In the genomic region with DNA sequence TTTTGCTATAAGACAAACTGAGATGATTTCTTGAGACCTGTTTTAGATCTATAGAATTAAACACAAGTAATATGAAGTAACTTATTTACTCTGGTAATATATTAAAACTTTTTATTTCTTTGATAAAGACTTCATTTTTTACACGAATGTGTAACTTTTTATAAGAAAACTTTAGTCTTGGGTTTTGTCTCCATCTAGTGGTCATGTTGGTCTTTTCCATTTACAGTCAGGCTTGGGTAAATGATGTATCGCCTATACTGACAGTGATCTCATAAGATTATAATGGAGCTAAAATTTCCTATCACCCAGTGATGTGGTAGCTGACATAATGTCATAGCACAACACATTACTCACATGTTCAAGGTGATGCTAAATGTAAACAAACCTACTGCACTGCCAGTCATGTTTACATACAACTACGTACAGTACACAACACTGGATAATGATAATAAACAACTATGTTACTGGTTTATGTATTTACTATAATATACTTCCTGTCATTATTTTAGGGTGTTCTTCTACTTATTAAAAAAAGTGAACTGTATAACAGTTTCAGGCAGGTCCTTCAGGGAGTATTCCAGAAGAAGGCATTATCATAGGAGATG, we compare ENCODE assay signal across 8 cellular contexts. TPM values are rescaled to one million over a fixed set of nuclear protein-coding genes. Genes with fewer than 3 reads are reported as not detected.
DNase-seq lines count a peak whose midpoint lies in the region; ATAC-seq, FAIRE-seq and TF ChIP-seq lines count a peak whose summit lies in the region.

No MANE protein-coding gene starts in this region.

- no peaks in the 10 kb centered on the region for H3K9me3 Mint-ChIP-seq in progenitor cell of endocrine pancreas (ENCODE audit: low read depth)

- H3K79me2 ChIP-seq in SU-DHL-6 (ENCODE audit: insufficient read depth, low read length), result no peaks in the 10 kb centered on the region

- 0 out of 2 replicates have a peak, but pooled peaks cover 3% of the 10 kb centered on the region for H4K20me1 ChIP-seq in SU-DHL-6 (ENCODE audit: low read depth, low read length)

- TF ChIP-seq CTCF in SU-DHL-6 (IDR thresholded peaks at IDR 0.05; ENCODE audit: insufficient read depth, low read length, poor library complexity, severe bottlenecking), result peak; percentile 68
- peak; percentile 86 for TF ChIP-seq CTCF in progenitor cell of endocrine pancreas (IDR thresholded peaks at IDR 0.05; ENCODE audit: unreplicated experiment)

- H3K27ac ChIP-seq in SU-DHL-6 (ENCODE audit: low read depth, low read length), result no peak overlapping the region

- H3K4me3 ChIP-seq in SU-DHL-6 (ENCODE audit: insufficient read depth, low read length, poor library complexity, severe bottlenecking), result no peak overlapping the region

- no peaks in the 10 kb centered on the region for H3K27me3 ChIP-seq in SU-DHL-6 (ENCODE audit: low read length)

- H3K4me3 Mint-ChIP-seq in progenitor cell of endocrine pancreas (ENCODE audit: low read depth), result no peak overlapping the region

- H2AFZ ChIP-seq in SU-DHL-6 (ENCODE audit: low read depth, low read length, severe bottlenecking), result no peak overlapping the region

- H3K4me2 ChIP-seq in SU-DHL-6 (ENCODE audit: low read depth, low read length, poor library complexity, severe bottlenecking), result no peak overlapping the region

- no peaks in the 10 kb centered on the region for H3K4me1 Mint-ChIP-seq in progenitor cell of endocrine pancreas (ENCODE audit: low read depth)

- peak; percentile 52 for DNase-seq in AG20443 (ENCODE audit: low spot score)
- DNase-seq in GM12892 (ENCODE audit: insufficient read length), result no peak
- DNase-seq in LoVo (ENCODE audit: low spot score), result peak; percentile 57
- peak; percentile 87 for DNase-seq in fibroblast of peridontal ligament (ENCODE audit: extremely low read depth)
- no peak for DNase-seq in progenitor cell of endocrine pancreas (ENCODE audit: low spot score, unreplicated experiment)
- no peak for DNase-seq in ecto neural progenitor cell (ENCODE audit: low spot score)

- H3F3A ChIP-seq in SU-DHL-6 (ENCODE audit: insufficient read depth), result peaks cover 4% of the 10 kb centered on the region; the same call in 1 of the 2 replicates

- no peak overlapping the region for H3K9ac ChIP-seq in SU-DHL-6 (ENCODE audit: low read length)

- no peak overlapping the region for H3K27ac Mint-ChIP-seq in progenitor cell of endocrine pancreas

- no peaks in the 10 kb centered on the region for H3K9me2 ChIP-seq in SU-DHL-6 (replicated peaks; ENCODE audit: insufficient read depth, low read length)

- H3K36me3 Mint-ChIP-seq in progenitor cell of endocrine pancreas (ENCODE audit: insufficient read depth), result no peaks in the 10 kb centered on the region

- peak; percentile 82 for FAIRE-seq in GM12892 (lab: Jason Lieb, UNC)

- peaks cover 9% of the 10 kb centered on the region for H3K27me3 Mint-ChIP-seq in progenitor cell of endocrine pancreas

- no peaks in the 10 kb centered on the region for H3K9me3 ChIP-seq in SU-DHL-6 (ENCODE audit: insufficient read depth, low read length)

- no peak for ATAC-seq in HG03457 (IDR thresholded peaks at IDR 0.05; ENCODE audit: unreplicated experiment)

- peaks cover 5% of the 10 kb centered on the region; the same call in 1 of the 2 replicates for H3K36me3 ChIP-seq in SU-DHL-6 (ENCODE audit: low read length)

- no peak for TF ChIP-seq POLR2A in GM12892 (IDR thresholded peaks at IDR 0.05; ENCODE audit: low read depth, low read length)

RNA-seq across cellular contexts. Expression of gene C11orf97, which starts 7.5 kb away (rescaled TPM):
- polyA plus RNA-seq in GM12892 (2012; ENCODE audit: missing spikeins), result not detected
- not detected in 2 replicates for total RNA-seq in progenitor cell of endocrine pancreas

RNA-seq across cellular contexts. Expression of gene ANKRD49, which starts 11.0 kb away (rescaled TPM):
- 28.6 TPM for polyA plus RNA-seq in GM12892 (2012; ENCODE audit: missing spikeins)
- total RNA-seq in progenitor cell of endocrine pancreas, result 17.6 and 23.0 TPM in 2 replicates

RNA-seq across cellular contexts. Expression of gene MRE11, which starts 11.1 kb away (rescaled TPM):
- 27.2 TPM for polyA plus RNA-seq in GM12892 (2012; ENCODE audit: missing spikeins)
- total RNA-seq in progenitor cell of endocrine pancreas, result 35.1 and 42.6 TPM in 2 replicates

RNA-seq across cellular contexts. Expression of gene FUT4, which starts 38.9 kb away (rescaled TPM):
- polyA plus RNA-seq in GM12892 (2012; ENCODE audit: missing spikeins), result 1.4 TPM
- 6.6 and 7.1 TPM in 2 replicates for total RNA-seq in progenitor cell of endocrine pancreas

Comparison
In these comparisons a context has a peak if more than half of its experiments do, and no peak if none do; other contexts are left out.
1. DNase-seq: peak in AG20443 (single experiment), LoVo (single experiment) and fibroblast of peridontal ligament (single experiment); none in GM12892 (single experiment), progenitor cell of endocrine pancreas (single experiment) and ecto neural progenitor cell (single experiment).